In genomic region chr16:56011808-56012478, GRCh38 we compare ENCODE assay signal across 8 cellular contexts.
"Had no signal": no experiment of that assay in that cellular context is flagged by ENCODE, and none has a peak within 500 bp of the region (broad histone marks: within the 10 kb centered on the region; RNA-seq: fewer than 3 reads in every experiment).

No MANE protein-coding gene starts in this region.

- H3K4me1 ChIP-seq: HAP-1 had no signal

- H3K36me3 ChIP-seq: HAP-1 had no signal

- H3K9ac ChIP-seq: GM23248 had no signal

- H3K9me3 ChIP-seq: HAP-1 had no signal

- ATAC-seq: HCT116, HepG2 had no signal

- FAIRE-seq: HepG2 had no signal

- H3K4me3 ChIP-seq: GM23248, HAP-1 had no signal

- H3K27ac ChIP-seq: GM23248, HL-60 had no signal

- DNase-seq: GM23248, GOT3, H7, HFFc6 had no signal

- H2AFZ ChIP-seq: GM23248 had no signal
